In the genomic region with DNA sequence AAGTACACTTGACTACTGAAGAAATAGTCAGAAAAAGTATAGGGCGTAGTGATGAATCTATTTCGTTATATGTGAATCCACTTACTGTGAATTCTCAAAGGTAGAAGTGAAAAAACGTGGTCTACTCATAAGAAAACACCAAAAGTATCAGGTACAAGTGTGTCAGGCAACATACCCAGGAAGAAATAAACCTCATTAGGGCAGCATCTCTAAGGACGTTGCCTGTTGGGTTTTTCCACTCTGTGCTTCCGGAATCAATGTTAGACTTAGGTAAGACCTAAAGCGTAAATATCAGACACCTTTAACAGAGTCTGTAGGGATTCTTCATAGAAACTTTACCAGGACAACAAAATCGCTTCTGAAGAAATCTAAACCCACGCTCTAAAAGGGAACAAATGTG, we compare ENCODE assay signal across 2 cellular contexts.
TF ChIP-seq lines count a peak whose summit lies in the region.

No MANE protein-coding gene starts in this region.

TF ChIP-seq in GM23338, 12 proteins besides CTCF, POLR2A, EP300 and RAD21 (continues in another document):
- TF ChIP-seq, protein P1, sequence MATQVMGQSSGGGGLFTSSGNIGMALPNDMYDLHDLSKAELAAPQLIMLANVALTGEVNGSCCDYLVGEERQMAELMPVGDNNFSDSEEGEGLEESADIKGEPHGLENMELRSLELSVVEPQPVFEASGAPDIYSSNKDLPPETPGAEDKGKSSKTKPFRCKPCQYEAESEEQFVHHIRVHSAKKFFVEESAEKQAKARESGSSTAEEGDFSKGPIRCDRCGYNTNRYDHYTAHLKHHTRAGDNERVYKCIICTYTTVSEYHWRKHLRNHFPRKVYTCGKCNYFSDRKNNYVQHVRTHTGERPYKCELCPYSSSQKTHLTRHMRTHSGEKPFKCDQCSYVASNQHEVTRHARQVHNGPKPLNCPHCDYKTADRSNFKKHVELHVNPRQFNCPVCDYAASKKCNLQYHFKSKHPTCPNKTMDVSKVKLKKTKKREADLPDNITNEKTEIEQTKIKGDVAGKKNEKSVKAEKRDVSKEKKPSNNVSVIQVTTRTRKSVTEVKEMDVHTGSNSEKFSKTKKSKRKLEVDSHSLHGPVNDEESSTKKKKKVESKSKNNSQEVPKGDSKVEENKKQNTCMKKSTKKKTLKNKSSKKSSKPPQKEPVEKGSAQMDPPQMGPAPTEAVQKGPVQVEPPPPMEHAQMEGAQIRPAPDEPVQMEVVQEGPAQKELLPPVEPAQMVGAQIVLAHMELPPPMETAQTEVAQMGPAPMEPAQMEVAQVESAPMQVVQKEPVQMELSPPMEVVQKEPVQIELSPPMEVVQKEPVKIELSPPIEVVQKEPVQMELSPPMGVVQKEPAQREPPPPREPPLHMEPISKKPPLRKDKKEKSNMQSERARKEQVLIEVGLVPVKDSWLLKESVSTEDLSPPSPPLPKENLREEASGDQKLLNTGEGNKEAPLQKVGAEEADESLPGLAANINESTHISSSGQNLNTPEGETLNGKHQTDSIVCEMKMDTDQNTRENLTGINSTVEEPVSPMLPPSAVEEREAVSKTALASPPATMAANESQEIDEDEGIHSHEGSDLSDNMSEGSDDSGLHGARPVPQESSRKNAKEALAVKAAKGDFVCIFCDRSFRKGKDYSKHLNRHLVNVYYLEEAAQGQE (IDR thresholded peaks at IDR 0.05; ENCODE audit: unreplicated experiment): no peak
- no peak for TF ChIP-seq ZNF331 (CRISPR knock-in tag; IDR thresholded peaks at IDR 0.05; ENCODE audit: low read depth)
- no peak for TF ChIP-seq STAT1 (IDR thresholded peaks at IDR 0.05; ENCODE audit: unreplicated experiment)
- no peak for TF ChIP-seq EZH2phosphoT487 (IDR thresholded peaks at IDR 0.05; ENCODE audit: unreplicated experiment)
- no peak for TF ChIP-seq POLR2AphosphoS5 (IDR thresholded peaks at IDR 0.05; ENCODE audit: low read depth)
- TF ChIP-seq, protein P2, sequence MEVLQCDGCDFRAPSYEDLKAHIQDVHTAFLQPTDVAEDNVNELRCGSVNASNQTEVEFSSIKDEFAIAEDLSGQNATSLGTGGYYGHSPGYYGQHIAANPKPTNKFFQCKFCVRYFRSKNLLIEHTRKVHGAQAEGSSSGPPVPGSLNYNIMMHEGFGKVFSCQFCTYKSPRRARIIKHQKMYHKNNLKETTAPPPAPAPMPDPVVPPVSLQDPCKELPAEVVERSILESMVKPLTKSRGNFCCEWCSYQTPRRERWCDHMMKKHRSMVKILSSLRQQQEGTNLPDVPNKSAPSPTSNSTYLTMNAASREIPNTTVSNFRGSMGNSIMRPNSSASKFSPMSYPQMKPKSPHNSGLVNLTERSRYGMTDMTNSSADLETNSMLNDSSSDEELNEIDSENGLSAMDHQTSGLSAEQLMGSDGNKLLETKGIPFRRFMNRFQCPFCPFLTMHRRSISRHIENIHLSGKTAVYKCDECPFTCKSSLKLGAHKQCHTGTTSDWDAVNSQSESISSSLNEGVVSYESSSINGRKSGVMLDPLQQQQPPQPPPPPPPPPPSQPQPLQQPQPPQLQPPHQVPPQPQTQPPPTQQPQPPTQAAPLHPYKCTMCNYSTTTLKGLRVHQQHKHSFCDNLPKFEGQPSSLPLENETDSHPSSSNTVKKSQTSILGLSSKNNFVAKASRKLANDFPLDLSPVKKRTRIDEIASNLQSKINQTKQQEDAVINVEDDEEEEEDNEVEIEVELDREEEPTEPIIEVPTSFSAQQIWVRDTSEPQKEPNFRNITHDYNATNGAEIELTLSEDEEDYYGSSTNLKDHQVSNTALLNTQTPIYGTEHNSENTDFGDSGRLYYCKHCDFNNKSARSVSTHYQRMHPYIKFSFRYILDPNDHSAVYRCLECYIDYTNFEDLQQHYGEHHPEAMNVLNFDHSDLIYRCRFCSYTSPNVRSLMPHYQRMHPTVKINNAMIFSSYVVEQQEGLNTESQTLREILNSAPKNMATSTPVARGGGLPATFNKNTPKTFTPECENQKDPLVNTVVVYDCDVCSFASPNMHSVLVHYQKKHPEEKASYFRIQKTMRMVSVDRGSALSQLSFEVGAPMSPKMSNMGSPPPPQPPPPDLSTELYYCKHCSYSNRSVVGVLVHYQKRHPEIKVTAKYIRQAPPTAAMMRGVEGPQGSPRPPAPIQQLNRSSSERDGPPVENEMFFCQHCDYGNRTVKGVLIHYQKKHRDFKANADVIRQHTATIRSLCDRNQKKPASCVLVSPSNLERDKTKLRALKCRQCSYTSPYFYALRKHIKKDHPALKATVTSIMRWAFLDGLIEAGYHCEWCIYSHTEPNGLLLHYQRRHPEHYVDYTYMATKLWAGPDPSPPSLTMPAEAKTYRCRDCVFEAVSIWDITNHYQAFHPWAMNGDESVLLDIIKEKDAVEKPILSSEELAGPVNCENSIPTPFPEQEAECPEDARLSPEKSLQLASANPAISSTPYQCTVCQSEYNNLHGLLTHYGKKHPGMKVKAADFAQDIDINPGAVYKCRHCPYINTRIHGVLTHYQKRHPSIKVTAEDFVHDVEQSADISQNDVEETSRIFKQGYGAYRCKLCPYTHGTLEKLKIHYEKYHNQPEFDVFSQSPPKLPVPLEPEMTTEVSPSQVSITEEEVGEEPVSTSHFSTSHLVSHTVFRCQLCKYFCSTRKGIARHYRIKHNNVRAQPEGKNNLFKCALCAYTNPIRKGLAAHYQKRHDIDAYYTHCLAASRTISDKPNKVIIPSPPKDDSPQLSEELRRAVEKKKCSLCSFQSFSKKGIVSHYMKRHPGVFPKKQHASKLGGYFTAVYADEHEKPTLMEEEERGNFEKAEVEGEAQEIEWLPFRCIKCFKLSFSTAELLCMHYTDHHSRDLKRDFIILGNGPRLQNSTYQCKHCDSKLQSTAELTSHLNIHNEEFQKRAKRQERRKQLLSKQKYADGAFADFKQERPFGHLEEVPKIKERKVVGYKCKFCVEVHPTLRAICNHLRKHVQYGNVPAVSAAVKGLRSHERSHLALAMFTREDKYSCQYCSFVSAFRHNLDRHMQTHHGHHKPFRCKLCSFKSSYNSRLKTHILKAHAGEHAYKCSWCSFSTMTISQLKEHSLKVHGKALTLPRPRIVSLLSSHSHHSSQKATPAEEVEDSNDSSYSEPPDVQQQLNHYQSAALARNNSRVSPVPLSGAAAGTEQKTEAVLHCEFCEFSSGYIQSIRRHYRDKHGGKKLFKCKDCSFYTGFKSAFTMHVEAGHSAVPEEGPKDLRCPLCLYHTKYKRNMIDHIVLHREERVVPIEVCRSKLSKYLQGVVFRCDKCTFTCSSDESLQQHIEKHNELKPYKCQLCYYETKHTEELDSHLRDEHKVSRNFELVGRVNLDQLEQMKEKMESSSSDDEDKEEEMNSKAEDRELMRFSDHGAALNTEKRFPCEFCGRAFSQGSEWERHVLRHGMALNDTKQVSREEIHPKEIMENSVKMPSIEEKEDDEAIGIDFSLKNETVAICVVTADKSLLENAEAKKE (CRISPR knock-in tag; IDR thresholded peaks at IDR 0.05): no peak
- TF ChIP-seq CREB1 (CRISPR knock-in tag; IDR thresholded peaks at IDR 0.05; ENCODE audit: low read depth): no peak
- no peak for TF ChIP-seq EZH2 (IDR thresholded peaks at IDR 0.05; ENCODE audit: low read depth, unreplicated experiment)
- TF ChIP-seq JUNB (IDR thresholded peaks at IDR 0.05; ENCODE audit: unreplicated experiment): no peak
- TF ChIP-seq, protein P3, sequence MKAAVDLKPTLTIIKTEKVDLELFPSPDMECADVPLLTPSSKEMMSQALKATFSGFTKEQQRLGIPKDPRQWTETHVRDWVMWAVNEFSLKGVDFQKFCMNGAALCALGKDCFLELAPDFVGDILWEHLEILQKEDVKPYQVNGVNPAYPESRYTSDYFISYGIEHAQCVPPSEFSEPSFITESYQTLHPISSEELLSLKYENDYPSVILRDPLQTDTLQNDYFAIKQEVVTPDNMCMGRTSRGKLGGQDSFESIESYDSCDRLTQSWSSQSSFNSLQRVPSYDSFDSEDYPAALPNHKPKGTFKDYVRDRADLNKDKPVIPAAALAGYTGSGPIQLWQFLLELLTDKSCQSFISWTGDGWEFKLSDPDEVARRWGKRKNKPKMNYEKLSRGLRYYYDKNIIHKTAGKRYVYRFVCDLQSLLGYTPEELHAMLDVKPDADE (IDR thresholded peaks at IDR 0.05): no peak

TF ChIP-seq in GM12878, 131 proteins besides CTCF, POLR2A, EP300 and RAD21:
- TF ChIP-seq, protein P4, sequence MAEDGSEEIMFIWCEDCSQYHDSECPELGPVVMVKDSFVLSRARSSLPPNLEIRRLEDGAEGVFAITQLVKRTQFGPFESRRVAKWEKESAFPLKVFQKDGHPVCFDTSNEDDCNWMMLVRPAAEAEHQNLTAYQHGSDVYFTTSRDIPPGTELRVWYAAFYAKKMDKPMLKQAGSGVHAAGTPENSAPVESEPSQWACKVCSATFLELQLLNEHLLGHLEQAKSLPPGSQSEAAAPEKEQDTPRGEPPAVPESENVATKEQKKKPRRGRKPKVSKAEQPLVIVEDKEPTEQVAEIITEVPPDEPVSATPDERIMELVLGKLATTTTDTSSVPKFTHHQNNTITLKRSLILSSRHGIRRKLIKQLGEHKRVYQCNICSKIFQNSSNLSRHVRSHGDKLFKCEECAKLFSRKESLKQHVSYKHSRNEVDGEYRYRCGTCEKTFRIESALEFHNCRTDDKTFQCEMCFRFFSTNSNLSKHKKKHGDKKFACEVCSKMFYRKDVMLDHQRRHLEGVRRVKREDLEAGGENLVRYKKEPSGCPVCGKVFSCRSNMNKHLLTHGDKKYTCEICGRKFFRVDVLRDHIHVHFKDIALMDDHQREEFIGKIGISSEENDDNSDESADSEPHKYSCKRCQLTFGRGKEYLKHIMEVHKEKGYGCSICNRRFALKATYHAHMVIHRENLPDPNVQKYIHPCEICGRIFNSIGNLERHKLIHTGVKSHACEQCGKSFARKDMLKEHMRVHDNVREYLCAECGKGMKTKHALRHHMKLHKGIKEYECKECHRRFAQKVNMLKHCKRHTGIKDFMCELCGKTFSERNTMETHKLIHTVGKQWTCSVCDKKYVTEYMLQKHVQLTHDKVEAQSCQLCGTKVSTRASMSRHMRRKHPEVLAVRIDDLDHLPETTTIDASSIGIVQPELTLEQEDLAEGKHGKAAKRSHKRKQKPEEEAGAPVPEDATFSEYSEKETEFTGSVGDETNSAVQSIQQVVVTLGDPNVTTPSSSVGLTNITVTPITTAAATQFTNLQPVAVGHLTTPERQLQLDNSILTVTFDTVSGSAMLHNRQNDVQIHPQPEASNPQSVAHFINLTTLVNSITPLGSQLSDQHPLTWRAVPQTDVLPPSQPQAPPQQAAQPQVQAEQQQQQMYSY (CRISPR knock-in tag; IDR thresholded peaks at IDR 0.05): no peak
- TF ChIP-seq SP1 (IDR thresholded peaks at IDR 0.05; ENCODE audit: low read depth, low read length) (no peak), MYB (IDR thresholded peaks at IDR 0.05; ENCODE audit: borderline replicate concordance, low read depth, low read length) (no peak), JUND (IDR thresholded peaks at IDR 0.05; ENCODE audit: low read depth, low read length) (no peak), POLR2AphosphoS5 (IDR thresholded peaks at IDR 0.05; ENCODE audit: low read length) (no peak)
- TF ChIP-seq, protein P5, sequence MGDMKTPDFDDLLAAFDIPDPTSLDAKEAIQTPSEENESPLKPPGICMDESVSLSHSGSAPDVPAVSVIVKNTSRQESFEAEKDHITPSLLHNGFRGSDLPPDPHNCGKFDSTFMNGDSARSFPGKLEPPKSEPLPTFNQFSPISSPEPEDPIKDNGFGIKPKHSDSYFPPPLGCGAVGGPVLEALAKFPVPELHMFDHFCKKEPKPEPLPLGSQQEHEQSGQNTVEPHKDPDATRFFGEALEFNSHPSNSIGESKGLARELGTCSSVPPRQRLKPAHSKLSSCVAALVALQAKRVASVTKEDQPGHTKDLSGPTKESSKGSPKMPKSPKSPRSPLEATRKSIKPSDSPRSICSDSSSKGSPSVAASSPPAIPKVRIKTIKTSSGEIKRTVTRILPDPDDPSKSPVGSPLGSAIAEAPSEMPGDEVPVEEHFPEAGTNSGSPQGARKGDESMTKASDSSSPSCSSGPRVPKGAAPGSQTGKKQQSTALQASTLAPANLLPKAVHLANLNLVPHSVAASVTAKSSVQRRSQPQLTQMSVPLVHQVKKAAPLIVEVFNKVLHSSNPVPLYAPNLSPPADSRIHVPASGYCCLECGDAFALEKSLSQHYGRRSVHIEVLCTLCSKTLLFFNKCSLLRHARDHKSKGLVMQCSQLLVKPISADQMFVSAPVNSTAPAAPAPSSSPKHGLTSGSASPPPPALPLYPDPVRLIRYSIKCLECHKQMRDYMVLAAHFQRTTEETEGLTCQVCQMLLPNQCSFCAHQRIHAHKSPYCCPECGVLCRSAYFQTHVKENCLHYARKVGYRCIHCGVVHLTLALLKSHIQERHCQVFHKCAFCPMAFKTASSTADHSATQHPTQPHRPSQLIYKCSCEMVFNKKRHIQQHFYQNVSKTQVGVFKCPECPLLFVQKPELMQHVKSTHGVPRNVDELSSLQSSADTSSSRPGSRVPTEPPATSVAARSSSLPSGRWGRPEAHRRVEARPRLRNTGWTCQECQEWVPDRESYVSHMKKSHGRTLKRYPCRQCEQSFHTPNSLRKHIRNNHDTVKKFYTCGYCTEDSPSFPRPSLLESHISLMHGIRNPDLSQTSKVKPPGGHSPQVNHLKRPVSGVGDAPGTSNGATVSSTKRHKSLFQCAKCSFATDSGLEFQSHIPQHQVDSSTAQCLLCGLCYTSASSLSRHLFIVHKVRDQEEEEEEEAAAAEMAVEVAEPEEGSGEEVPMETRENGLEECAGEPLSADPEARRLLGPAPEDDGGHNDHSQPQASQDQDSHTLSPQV (IDR thresholded peaks at IDR 0.05): no peak
- TF ChIP-seq, protein P6, sequence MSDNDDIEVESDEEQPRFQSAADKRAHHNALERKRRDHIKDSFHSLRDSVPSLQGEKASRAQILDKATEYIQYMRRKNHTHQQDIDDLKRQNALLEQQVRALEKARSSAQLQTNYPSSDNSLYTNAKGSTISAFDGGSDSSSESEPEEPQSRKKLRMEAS (IDR thresholded peaks at IDR 0.05; ENCODE audit: low read depth, low read length): no peak
